ENCODE assay signal across 1 cellular context in the genomic region with DNA sequence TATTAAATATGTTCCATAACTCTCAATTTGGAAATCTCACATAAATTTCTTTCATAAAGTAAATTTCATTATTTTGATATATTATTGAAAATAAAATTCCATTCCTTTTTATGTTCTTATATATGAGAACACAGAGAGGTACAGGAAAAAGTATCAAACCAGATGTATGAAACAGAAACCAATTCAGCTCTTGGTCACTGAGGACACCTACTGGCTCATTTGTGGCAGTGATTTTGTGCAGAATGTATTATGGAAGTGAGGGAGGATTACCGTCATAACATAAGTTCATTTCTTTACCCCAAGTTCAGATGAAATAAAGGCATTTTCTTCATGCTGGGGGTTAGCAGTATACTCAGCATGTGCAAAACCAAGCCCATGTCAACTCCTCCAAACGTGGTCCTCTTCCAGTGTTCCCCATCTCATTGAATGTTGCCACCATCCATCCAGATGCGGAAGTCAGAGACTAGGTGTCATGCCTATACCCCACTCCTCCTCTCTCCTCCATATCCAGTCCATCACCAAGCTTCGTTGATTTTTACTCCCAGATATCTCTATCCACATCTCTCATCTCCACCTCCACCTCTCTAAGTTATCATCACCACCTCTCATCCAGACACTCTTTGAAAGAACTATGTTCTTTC.
TF ChIP-seq lines count a peak whose summit lies in the region.

No MANE protein-coding gene starts in this region.

TF ChIP-seq in GM12878, 131 proteins besides CTCF, POLR2A, EP300 and RAD21:
- TF ChIP-seq SMC3 (IDR thresholded peaks at IDR 0.05; ENCODE audit: borderline replicate concordance, low read length) (peak; percentile 25; the same call in 1 of the 2 replicates), NBN (IDR thresholded peaks at IDR 0.05) (no peak)
